ENCODE assay signal across 1 cellular context in the genomic region with DNA sequence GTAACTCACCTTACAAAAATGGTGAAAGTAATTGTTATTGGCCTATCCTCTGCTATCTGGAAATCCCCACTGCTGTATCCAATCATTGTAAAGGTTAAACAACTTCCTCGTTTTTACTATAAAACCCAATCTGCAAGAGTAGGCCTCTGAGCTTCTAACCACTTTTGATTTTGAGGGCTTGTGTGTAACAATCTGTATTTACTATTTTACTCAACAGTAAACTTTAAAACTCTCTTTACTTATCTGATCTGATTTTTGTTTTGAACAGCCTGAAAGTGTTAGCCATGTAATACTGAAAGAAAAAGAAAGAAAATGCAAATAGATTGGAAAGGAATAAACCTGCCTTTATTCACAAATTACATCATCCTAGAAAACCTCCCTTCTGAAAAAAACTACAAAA.
TF ChIP-seq lines count a peak whose summit lies in the region.

No MANE protein-coding gene starts in this region.

TF ChIP-seq in H1, 55 proteins besides CTCF, POLR2A, EP300 and RAD21 (continued from another document):
- TF ChIP-seq, protein P1, sequence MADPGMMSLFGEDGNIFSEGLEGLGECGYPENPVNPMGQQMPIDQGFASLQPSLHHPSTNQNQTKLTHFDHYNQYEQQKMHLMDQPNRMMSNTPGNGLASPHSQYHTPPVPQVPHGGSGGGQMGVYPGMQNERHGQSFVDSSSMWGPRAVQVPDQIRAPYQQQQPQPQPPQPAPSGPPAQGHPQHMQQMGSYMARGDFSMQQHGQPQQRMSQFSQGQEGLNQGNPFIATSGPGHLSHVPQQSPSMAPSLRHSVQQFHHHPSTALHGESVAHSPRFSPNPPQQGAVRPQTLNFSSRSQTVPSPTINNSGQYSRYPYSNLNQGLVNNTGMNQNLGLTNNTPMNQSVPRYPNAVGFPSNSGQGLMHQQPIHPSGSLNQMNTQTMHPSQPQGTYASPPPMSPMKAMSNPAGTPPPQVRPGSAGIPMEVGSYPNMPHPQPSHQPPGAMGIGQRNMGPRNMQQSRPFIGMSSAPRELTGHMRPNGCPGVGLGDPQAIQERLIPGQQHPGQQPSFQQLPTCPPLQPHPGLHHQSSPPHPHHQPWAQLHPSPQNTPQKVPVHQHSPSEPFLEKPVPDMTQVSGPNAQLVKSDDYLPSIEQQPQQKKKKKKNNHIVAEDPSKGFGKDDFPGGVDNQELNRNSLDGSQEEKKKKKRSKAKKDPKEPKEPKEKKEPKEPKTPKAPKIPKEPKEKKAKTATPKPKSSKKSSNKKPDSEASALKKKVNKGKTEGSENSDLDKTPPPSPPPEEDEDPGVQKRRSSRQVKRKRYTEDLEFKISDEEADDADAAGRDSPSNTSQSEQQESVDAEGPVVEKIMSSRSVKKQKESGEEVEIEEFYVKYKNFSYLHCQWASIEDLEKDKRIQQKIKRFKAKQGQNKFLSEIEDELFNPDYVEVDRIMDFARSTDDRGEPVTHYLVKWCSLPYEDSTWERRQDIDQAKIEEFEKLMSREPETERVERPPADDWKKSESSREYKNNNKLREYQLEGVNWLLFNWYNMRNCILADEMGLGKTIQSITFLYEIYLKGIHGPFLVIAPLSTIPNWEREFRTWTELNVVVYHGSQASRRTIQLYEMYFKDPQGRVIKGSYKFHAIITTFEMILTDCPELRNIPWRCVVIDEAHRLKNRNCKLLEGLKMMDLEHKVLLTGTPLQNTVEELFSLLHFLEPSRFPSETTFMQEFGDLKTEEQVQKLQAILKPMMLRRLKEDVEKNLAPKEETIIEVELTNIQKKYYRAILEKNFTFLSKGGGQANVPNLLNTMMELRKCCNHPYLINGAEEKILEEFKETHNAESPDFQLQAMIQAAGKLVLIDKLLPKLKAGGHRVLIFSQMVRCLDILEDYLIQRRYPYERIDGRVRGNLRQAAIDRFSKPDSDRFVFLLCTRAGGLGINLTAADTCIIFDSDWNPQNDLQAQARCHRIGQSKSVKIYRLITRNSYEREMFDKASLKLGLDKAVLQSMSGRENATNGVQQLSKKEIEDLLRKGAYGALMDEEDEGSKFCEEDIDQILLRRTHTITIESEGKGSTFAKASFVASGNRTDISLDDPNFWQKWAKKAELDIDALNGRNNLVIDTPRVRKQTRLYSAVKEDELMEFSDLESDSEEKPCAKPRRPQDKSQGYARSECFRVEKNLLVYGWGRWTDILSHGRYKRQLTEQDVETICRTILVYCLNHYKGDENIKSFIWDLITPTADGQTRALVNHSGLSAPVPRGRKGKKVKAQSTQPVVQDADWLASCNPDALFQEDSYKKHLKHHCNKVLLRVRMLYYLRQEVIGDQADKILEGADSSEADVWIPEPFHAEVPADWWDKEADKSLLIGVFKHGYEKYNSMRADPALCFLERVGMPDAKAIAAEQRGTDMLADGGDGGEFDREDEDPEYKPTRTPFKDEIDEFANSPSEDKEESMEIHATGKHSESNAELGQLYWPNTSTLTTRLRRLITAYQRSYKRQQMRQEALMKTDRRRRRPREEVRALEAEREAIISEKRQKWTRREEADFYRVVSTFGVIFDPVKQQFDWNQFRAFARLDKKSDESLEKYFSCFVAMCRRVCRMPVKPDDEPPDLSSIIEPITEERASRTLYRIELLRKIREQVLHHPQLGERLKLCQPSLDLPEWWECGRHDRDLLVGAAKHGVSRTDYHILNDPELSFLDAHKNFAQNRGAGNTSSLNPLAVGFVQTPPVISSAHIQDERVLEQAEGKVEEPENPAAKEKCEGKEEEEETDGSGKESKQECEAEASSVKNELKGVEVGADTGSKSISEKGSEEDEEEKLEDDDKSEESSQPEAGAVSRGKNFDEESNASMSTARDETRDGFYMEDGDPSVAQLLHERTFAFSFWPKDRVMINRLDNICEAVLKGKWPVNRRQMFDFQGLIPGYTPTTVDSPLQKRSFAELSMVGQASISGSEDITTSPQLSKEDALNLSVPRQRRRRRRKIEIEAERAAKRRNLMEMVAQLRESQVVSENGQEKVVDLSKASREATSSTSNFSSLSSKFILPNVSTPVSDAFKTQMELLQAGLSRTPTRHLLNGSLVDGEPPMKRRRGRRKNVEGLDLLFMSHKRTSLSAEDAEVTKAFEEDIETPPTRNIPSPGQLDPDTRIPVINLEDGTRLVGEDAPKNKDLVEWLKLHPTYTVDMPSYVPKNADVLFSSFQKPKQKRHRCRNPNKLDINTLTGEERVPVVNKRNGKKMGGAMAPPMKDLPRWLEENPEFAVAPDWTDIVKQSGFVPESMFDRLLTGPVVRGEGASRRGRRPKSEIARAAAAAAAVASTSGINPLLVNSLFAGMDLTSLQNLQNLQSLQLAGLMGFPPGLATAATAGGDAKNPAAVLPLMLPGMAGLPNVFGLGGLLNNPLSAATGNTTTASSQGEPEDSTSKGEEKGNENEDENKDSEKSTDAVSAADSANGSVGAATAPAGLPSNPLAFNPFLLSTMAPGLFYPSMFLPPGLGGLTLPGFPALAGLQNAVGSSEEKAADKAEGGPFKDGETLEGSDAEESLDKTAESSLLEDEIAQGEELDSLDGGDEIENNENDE (IDR thresholded peaks at IDR 0.05; ENCODE audit: insufficient replicate concordance, low read length): no peak
- TF ChIP-seq RFX5 (IDR thresholded peaks at IDR 0.05; ENCODE audit: borderline replicate concordance, low read depth, low read length): no peak
